12 cellular contexts compared by ENCODE assay signal in the genomic region with DNA sequence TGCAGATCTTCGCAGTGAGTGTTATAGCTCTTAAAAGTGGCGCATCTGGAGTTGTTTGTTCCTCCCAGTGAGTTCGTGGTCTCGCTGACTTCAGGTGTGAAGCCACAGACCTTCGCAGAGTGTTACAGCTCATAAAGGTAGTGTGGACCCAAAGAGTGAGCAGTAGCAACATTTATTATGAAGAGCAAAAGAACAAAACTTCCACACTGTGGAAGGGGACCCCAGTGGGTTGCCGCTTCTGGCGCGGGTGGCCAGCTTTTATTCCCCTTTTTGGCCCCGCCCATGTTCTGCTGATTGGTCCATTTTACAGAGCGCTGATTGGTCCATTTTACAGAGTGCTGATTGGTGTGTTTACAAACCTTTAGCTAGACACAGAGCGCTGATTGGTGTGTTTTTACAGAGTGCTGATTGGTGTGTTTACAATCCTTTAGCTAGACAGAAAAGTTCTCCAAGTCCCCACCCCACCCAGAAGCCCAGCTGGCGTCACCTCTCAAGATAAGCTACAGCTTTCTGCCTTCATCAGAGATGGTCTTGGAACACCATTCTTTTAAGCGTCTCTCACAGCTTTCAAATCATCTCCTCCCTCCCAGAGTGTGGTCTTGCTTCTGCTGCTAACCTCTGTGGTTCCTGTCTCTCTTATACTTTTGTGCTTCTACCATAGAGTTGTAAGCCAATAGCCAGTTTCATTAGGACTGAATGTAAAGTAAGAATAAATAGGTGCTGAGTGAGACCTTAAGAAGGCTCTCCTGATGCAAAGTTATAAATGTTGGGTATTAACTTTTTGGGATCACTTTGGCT. TPM values are rescaled to one million over a fixed set of nuclear protein-coding genes. Genes with fewer than 3 reads are reported as not detected.
"Had no signal": no experiment of that assay in that cellular context is flagged by ENCODE, and none has a peak within 500 bp of the region (broad histone marks: within the 10 kb centered on the region; RNA-seq: fewer than 3 reads in every experiment).

No MANE protein-coding gene starts in this region.

RNA-seq across cellular contexts. Expression of a gene that starts 57.5 kb away (rescaled TPM):
- total RNA-seq: activated CD4-positive, alpha-beta T cell treated with anti-CD3 and anti-CD28 coated beads, Interleukin-2, amount 10 ng/mL, durations not matched to agents 7 days and 5 days; activated CD8-positive, alpha-beta memory T cell treated with anti-CD3 and anti-CD28 coated beads for 36 hours; bronchial epithelial cell; chondrocyte; fibroblast of lung; heart right ventricle; osteoblast; posterior vena cava; sciatic nerve; smooth muscle cell; T-helper 2 cell treated with Interferon-gamma antibody and Interleukin-4, amounts not matched to agents 100 ng/mL and 5 ng/mL, for 36 hours had no signal
- polyA plus RNA-seq: fibroblast of lung, heart right ventricle, keratinocyte, smooth muscle cell had no signal
